In the genomic region with DNA sequence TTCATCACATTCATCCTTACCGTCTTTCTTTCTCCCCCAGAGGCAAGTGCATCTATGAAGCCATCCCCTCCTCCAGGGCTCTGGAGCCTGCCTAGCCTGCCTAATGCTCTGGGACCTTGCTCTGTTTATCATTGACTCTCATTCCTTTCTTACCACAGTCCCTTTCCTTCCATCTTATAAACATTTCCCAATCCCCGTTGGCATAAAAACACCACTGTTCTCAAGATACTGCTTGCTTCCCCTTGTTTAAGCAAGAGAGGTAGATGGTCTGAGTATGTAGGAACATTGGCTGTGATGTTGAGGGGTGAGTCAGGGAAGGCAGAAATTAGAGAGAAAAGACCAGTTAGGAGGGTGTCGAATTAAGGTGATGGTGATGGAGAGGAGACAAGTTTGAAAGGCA, we compare ENCODE assay signal across 31 cellular contexts. TPM values are rescaled to one million over a fixed set of nuclear protein-coding genes. Genes with fewer than 3 reads are reported as not detected.
DNase-seq lines count a peak whose midpoint lies in the region; ATAC-seq and TF ChIP-seq lines count a peak whose summit lies in the region.
"Had no signal": no experiment of that assay in that cellular context is flagged by ENCODE, and none has a peak within 500 bp of the region (broad histone marks: within the 10 kb centered on the region; RNA-seq: fewer than 3 reads in every experiment).

No MANE protein-coding gene starts in this region.

- peak overlapping the region; percentile 10 for H3K27ac Mint-ChIP-seq in nephron progenitor cell
- H3K27ac Mint-ChIP-seq in naive thymus-derived CD4-positive, alpha-beta T cell = peak overlapping the region in 4 of 9 donors; percentile 3 to 48 (median 32)
- H3K27ac Mint-ChIP-seq: progenitor cell of endocrine pancreas, type B pancreatic cell had no signal

- no peaks in the 10 kb centered on the region for H3K36me3 ChIP-seq in naive thymus-derived CD4-positive, alpha-beta T cell (ENCODE audit: control insufficient read depth in 2 of 3, insufficient read depth in 3 of 3, low read length in 3 of 3)
- H3K36me3 ChIP-seq: ascending aorta, BLaER1, left lung, neutrophil, Peyer's patch, sigmoid colon had no signal

- H3K4me1 Mint-ChIP-seq in nephron progenitor cell = peaks cover 39% of the 10 kb centered on the region
- H3K4me1 Mint-ChIP-seq in naive thymus-derived CD4-positive, alpha-beta T cell = peaks cover 11 to 54% (median 38%) of the 10 kb centered on the region in 7 donors
- peaks cover 28% of the 10 kb centered on the region for H3K4me1 Mint-ChIP-seq in activated T-cell treated with anti-CD3 and anti-CD28 coated beads, Interleukin-2, amount 50 U/mL, for 4 hours (ENCODE audit: low read depth)

- no peaks in the 10 kb centered on the region for H3K27me3 Mint-ChIP-seq in nephron progenitor cell (ENCODE audit: low read depth, poor library complexity)
- no peaks in the 10 kb centered on the region for H3K27me3 Mint-ChIP-seq in naive thymus-derived CD4-positive, alpha-beta T cell
- H3K27me3 Mint-ChIP-seq in activated T-cell treated with anti-CD3 and anti-CD28 coated beads, Interleukin-2, amount 50 U/mL, for 4 hours (ENCODE audit: low read depth) = no peaks in the 10 kb centered on the region
- H3K27me3 Mint-ChIP-seq: activated naive CD8-positive, alpha-beta T cell; progenitor cell of endocrine pancreas; type B pancreatic cell had no signal

- H3K27me3 ChIP-seq in naive thymus-derived CD4-positive, alpha-beta T cell (ENCODE audit: control insufficient read depth in 2 of 2, insufficient read depth in 2 of 2, low read length in 2 of 2) = no peaks in the 10 kb centered on the region
- H3K27me3 ChIP-seq: ascending aorta, BLaER1, dorsolateral prefrontal cortex, left lung, neutrophil, Peyer's patch, sigmoid colon had no signal

- intact Hi-C loops in naive thymus-derived CD4-positive, alpha-beta T cell (cut with micrococcal nuclease) = no loop called here

- POLR2A ChIA-PET in naive thymus-derived CD4-positive, alpha-beta T cell (lab: Charles Lee) = no interaction called here

- H3K9me3 Mint-ChIP-seq in nephron progenitor cell = no peaks in the 10 kb centered on the region
- peaks cover 0 to 3% (median 0%) of the 10 kb centered on the region in 11 donors for H3K9me3 Mint-ChIP-seq in naive thymus-derived CD4-positive, alpha-beta T cell
- H3K9me3 Mint-ChIP-seq in activated T-cell treated with anti-CD3 and anti-CD28 coated beads, Interleukin-2, amount 50 U/mL, for 4 hours = no peaks in the 10 kb centered on the region
- H3K9me3 Mint-ChIP-seq: type B pancreatic cell had no signal

- no peak overlapping the region for H3K4me3 ChIP-seq in naive thymus-derived CD4-positive, alpha-beta T cell (ENCODE audit: low read length)
- H3K4me3 ChIP-seq: ascending aorta, BLaER1, dorsolateral prefrontal cortex, left lung, Peyer's patch, sigmoid colon had no signal

- no peak overlapping the region for H3K27ac ChIP-seq in naive thymus-derived CD4-positive, alpha-beta T cell (ENCODE audit: low read depth, low read length)
- H3K27ac ChIP-seq: ascending aorta, BLaER1, dorsolateral prefrontal cortex, left lung, neutrophil, Peyer's patch, sigmoid colon had no signal

- CTCF ChIA-PET in naive thymus-derived CD4-positive, alpha-beta T cell (lab: Charles Lee) = no interaction called here

- no peak overlapping the region for H3K4me3 Mint-ChIP-seq in nephron progenitor cell
- no peak overlapping the region for H3K4me3 Mint-ChIP-seq in naive thymus-derived CD4-positive, alpha-beta T cell
- H3K4me3 Mint-ChIP-seq in activated T-cell treated with anti-CD3 and anti-CD28 coated beads, Interleukin-2, amount 50 U/mL, for 4 hours = no peak overlapping the region
- H3K4me3 Mint-ChIP-seq: activated naive CD8-positive, alpha-beta T cell; type B pancreatic cell had no signal

- no peaks in the 10 kb centered on the region for H3K9me3 ChIP-seq in naive thymus-derived CD4-positive, alpha-beta T cell (ENCODE audit: control insufficient read depth in 2 of 3, low read length in 3 of 3)
- H3K9me3 ChIP-seq: ascending aorta, BLaER1, left lung, neutrophil, Peyer's patch, sigmoid colon had no signal

- peaks cover 3 to 5% of the 10 kb centered on the region in 2 donors for H3K4me1 ChIP-seq in naive thymus-derived CD4-positive, alpha-beta T cell (ENCODE audit: control insufficient read depth in 2 of 2, insufficient read depth in 2 of 2, low read length in 2 of 2)
- H3K4me1 ChIP-seq: ascending aorta, left lung, Peyer's patch had no signal

- no peaks in the 10 kb centered on the region for H3K36me3 Mint-ChIP-seq in nephron progenitor cell (ENCODE audit: low read depth)
- H3K36me3 Mint-ChIP-seq in naive thymus-derived CD4-positive, alpha-beta T cell = peaks cover 0 to 13% (median 8%) of the 10 kb centered on the region in 5 donors
- no peaks in the 10 kb centered on the region for H3K36me3 Mint-ChIP-seq in activated T-cell treated with anti-CD3 and anti-CD28 coated beads, Interleukin-2, amount 50 U/mL, for 4 hours (ENCODE audit: insufficient read depth)
- H3K36me3 Mint-ChIP-seq: type B pancreatic cell had no signal

- no peak for ATAC-seq in HG03139 (IDR thresholded peaks at IDR 0.05; ENCODE audit: unreplicated experiment)
- ATAC-seq in naive thymus-derived CD4-positive, alpha-beta T cell = no peak
- ATAC-seq in HG03521 (IDR thresholded peaks at IDR 0.05; ENCODE audit: unreplicated experiment) = no peak
- no peak for ATAC-seq in activated T-cell treated with anti-CD3 and anti-CD28 coated beads, Interleukin-2, amount 50 U/mL, for 4 hours
- ATAC-seq: left lung had no signal

- TF ChIP-seq CTCF in nephron progenitor cell (IDR thresholded peaks at IDR 0.05) = no peak

- DNase-seq in EH (ENCODE audit: low read depth) (peak; percentile 30), amniotic epithelial cell (ENCODE audit: low read depth) (peak; percentile 96), fibroblast of peridontal ligament (ENCODE audit: extremely low read depth) (peak; percentile 88), nephron progenitor cell (no peak)
- DNase-seq in naive thymus-derived CD4-positive, alpha-beta T cell = no peak
- DNase-seq in activated T-cell treated with anti-CD3 and anti-CD28 coated beads, Interleukin-2, amount 50 U/mL, for 4 hours = no peak
- DNase-seq: activated CD4-positive, alpha-beta T cell treated with anti-CD3 and anti-CD28 coated beads for 4 hours; activated effector memory CD4-positive, alpha-beta T cell treated with Interleukin-2 at 50 U/mL for 16 hours; dorsolateral prefrontal cortex; glutamatergic neuron; islet precursor cell; left lung; mesendoderm; NCI-H2107; NCI-H446; NCI-H82; Peyer's patch; SHP77 treated with DMSO at 0.1 percent for 48 hours; sigmoid colon; stimulated activated CD4-positive, alpha-beta T cell treated with anti-CD3 and anti-CD28 coated beads, Interleukin-15, amount 100 ng/mL, for 24 hours; stimulated activated CD4-positive, alpha-beta T cell treated with anti-CD3 and anti-CD28 coated beads, Interleukin-4, amount 100 ng/mL, for 4 hours; substantia nigra; T-helper 9 cell had no signal

RNA-seq across cellular contexts. Expression of a gene that starts 51.8 kb away (rescaled TPM):
- 10 to 100 TPM; 20.0 to 73.6 (median 26.8) TPM for total RNA-seq in naive thymus-derived CD4-positive, alpha-beta T cell
- 10 to 100 TPM; 55.7 to 96.9 TPM for polyA plus RNA-seq in naive thymus-derived CD4-positive, alpha-beta T cell
- total RNA-seq in activated T-cell treated with anti-CD3 and anti-CD28 coated beads, Interleukin-2, amount 50 U/mL, for 4 hours = 10 to 100 TPM; 76.9 to 82.6 (median 79.2) TPM

Comparison
In these comparisons a context has a peak if more than half of its experiments do, and no peak if none do; other contexts are left out.
1. DNase-seq: peak in EH (single experiment), amniotic epithelial cell (single experiment) and fibroblast of peridontal ligament (single experiment); none in nephron progenitor cell (single experiment), naive thymus-derived CD4-positive, alpha-beta T cell (0 of 9) and activated T-cell treated with anti-CD3 and anti-CD28 coated beads, Interleukin-2, amount 50 U/mL, for 4 hours (single experiment).